1 cellular context compared by ENCODE assay signal in genomic region chr11:76946223-76946622, GRCh38.
TF ChIP-seq lines count a peak whose summit lies in the region.

No MANE protein-coding gene starts in this region.

TF ChIP-seq in H1, 55 proteins besides CTCF, POLR2A, EP300 and RAD21 (continued from another document):
- TF ChIP-seq SAP30 (IDR thresholded peaks at IDR 0.05; ENCODE audit: insufficient read depth, insufficient replicate concordance, low read length): no peak
- TF ChIP-seq RXRA (IDR thresholded peaks at IDR 0.05; ENCODE audit: insufficient read depth, low read depth, low read length): no peak
- no peak for TF ChIP-seq POU5F1 (IDR thresholded peaks at IDR 0.05; ENCODE audit: low read depth, low read length)
- TF ChIP-seq CHD7 (IDR thresholded peaks at IDR 0.05; ENCODE audit: insufficient replicate concordance, low read length): no peak
- TF ChIP-seq ZNF274 (IDR thresholded peaks at IDR 0.05; ENCODE audit: borderline replicate concordance, extremely low read depth, low read length): no peak
